22 cellular contexts compared by ENCODE assay signal in genomic region chr6:127191716-127192115, GRCh38.
DNase-seq lines count a peak whose midpoint lies in the region; ATAC-seq, FAIRE-seq and TF ChIP-seq lines count a peak whose summit lies in the region.
"Had no signal": no experiment of that assay in that cellular context is flagged by ENCODE, and none has a peak within 500 bp of the region (broad histone marks: within the 10 kb centered on the region; RNA-seq: fewer than 3 reads in every experiment).

No MANE protein-coding gene starts in this region.

- no peak for FAIRE-seq in endothelial cell of umbilical vein (lab: Jason Lieb, UNC)
- FAIRE-seq: GM18507, kidney had no signal

- intact Hi-C loops in endothelial cell of umbilical vein (cut with micrococcal nuclease) (loop anchor here (2.0 to 5.0 kb wide), 8 partner anchors 15 to 1194 kb away; partner anchors contain the start of genes CENPW and RNF146), ascending aorta (cut with DNase I) (no loop called here), PC-3 (cut with micrococcal nuclease) (loop anchor here (5.0 to 10.0 kb wide), 3 partner anchors 76 to 387 kb away; partner anchors contain the start of gene RNF146)

- TF ChIP-seq POLR2A in endothelial cell of umbilical vein (IDR thresholded peaks at IDR 0.05; ENCODE audit: low read depth, low read length): no peak

- H3F3A ChIP-seq in PC-3 (ENCODE audit: low read length, unreplicated experiment): no peaks in the 10 kb centered on the region

- BruUV-seq in endothelial cell of umbilical vein (replicated peaks; lab: Mats Ljungman, UMichigan) (no TSS peak), PC-3 (replicated peaks; lab: Mats Ljungman, UMichigan) (no TSS peak)

- no peaks in the 10 kb centered on the region for H3K79me2 ChIP-seq in endothelial cell of umbilical vein (ENCODE audit: control insufficient read depth, insufficient read depth, low read length)
- H3K79me2 ChIP-seq in PC-3 (ENCODE audit: low read length): no peaks in the 10 kb centered on the region

- H3K4me3 ChIP-seq in endothelial cell of umbilical vein (replicated peaks in 1 of 3; ENCODE audit: insufficient read depth in 1 of 3, low read depth in 1 of 3, low read length in 3 of 3): no peak overlapping the region
- no peak overlapping the region for H3K4me3 ChIP-seq in ascending aorta
- no peak overlapping the region for H3K4me3 ChIP-seq in PC-3 (ENCODE audit: low read length)
- H3K4me3 ChIP-seq: cardiac muscle cell, esophagus squamous epithelium, Peyer's patch, tibial artery had no signal

- H3K27ac ChIP-seq in endothelial cell of umbilical vein (ENCODE audit: insufficient read depth, low read depth, low read length) (no peak overlapping the region), ascending aorta (no peak overlapping the region), PC-3 (ENCODE audit: low read length) (no peak overlapping the region)
- H3K27ac ChIP-seq: cardiac muscle cell, Peyer's patch, tibial artery had no signal

- POLR2A ChIA-PET in endothelial cell of umbilical vein (lab: Charles Lee) (no interaction called here), PC-3 (lab: Charles Lee; ENCODE audit: unreplicated experiment) (no interaction called here)

- H3K4me2 ChIP-seq in endothelial cell of umbilical vein (ENCODE audit: insufficient read depth, low read length): no peak overlapping the region
- no peak overlapping the region for H3K4me2 ChIP-seq in PC-3 (ENCODE audit: low read length)

- H3K9me1 ChIP-seq in endothelial cell of umbilical vein (replicated peaks; ENCODE audit: control insufficient read depth, extremely low read depth, insufficient read depth, low read length): no peaks in the 10 kb centered on the region

- ATAC-seq in HG03457 (IDR thresholded peaks at IDR 0.05; ENCODE audit: unreplicated experiment) (no peak), GM21723 (IDR thresholded peaks at IDR 0.05; ENCODE audit: unreplicated experiment) (no peak), PC-3 (no peak)
- ATAC-seq: stimulated activated memory B cell treated with anti-CD40 and anti-IgM and Interleukin-4, amounts not matched to agents 10 μg/mL and 1 μg/mL and 100 μg/mL, for 72 hours had no signal

- TF ChIP-seq CTCF in endothelial cell of umbilical vein (IDR thresholded peaks at IDR 0.05; ENCODE audit: extremely low read depth in 1 of 2, insufficient read depth in 1 of 2, low read depth in 1 of 2, low read length in 2 of 2) (no peak), ascending aorta (IDR thresholded peaks at IDR 0.05) (no peak), PC-3 (conservative IDR thresholded peaks at IDR 0.05; ENCODE audit: low read depth, low read length) (no peak)

- peak; percentile 50 for DNase-seq in AG08395 (ENCODE audit: low spot score)
- peak; percentile 24 for DNase-seq in HT1080 (ENCODE audit: low read depth)
- DNase-seq in endothelial cell of umbilical vein (ENCODE audit: low read depth, low spot score): peak; percentile 24
- DNase-seq in myocyte (ENCODE audit: low read depth): peak; percentile 73
- no peak for DNase-seq in ascending aorta (ENCODE audit: low spot score in 2 of 2)
- no peak for DNase-seq in PC-3
- DNase-seq: activated naive CD8-positive, alpha-beta T cell treated with anti-CD3 and anti-CD28 coated beads, Interleukin-2, amount 10 ng/mL, durations not matched to agents 7 days and 5 days; DND-41; esophagus squamous epithelium; H9; hypothalamus; KG1; kidney; NCI-H1436; NCI-H2171; Peyer's patch; tibial artery had no signal

- H3K9me3 ChIP-seq in endothelial cell of umbilical vein (replicated peaks; ENCODE audit: control insufficient read depth, insufficient read depth, low read length): no peaks in the 10 kb centered on the region
- no peaks in the 10 kb centered on the region for H3K9me3 ChIP-seq in ascending aorta
- no peaks in the 10 kb centered on the region for H3K9me3 ChIP-seq in PC-3 (ENCODE audit: low read length)
- H3K9me3 ChIP-seq: esophagus squamous epithelium, Peyer's patch, tibial artery had no signal

- H3K36me3 ChIP-seq in endothelial cell of umbilical vein (ENCODE audit: control insufficient read depth in 2 of 2, extremely low read depth in 1 of 2, insufficient read depth in 2 of 2, low read length in 2 of 2) (no peaks in the 10 kb centered on the region), ascending aorta (no peaks in the 10 kb centered on the region), PC-3 (ENCODE audit: low read depth, low read length) (no peaks in the 10 kb centered on the region; the same call in 1 of the 2 replicates)
- H3K36me3 ChIP-seq: cardiac muscle cell, esophagus squamous epithelium, Peyer's patch, tibial artery had no signal

- H3K9ac ChIP-seq in endothelial cell of umbilical vein (replicated peaks; ENCODE audit: extremely low read depth, insufficient read depth, low read length) (no peak overlapping the region), PC-3 (ENCODE audit: low read length) (no peak overlapping the region)

- CTCF ChIA-PET in endothelial cell of umbilical vein (lab: Charles Lee) (interaction anchor here (1.1 to 6.8 kb wide), 12 partner anchors 10 to 1140 kb away, joined by 3 to 115 read pairs (median 18); partner anchors contain the start of genes RNF146 and RSPO3), PC-3 (lab: Charles Lee) (no interaction called here)

- no peaks in the 10 kb centered on the region for H3K9me2 ChIP-seq in PC-3 (replicated peaks; ENCODE audit: low read length)

- no peaks in the 10 kb centered on the region for H3K4me1 ChIP-seq in endothelial cell of umbilical vein (ENCODE audit: control insufficient read depth, extremely low read depth, insufficient read depth, low read length)
- no peaks in the 10 kb centered on the region for H3K4me1 ChIP-seq in ascending aorta
- no peaks in the 10 kb centered on the region for H3K4me1 ChIP-seq in PC-3 (ENCODE audit: insufficient read depth, low read length)
- H3K4me1 ChIP-seq: esophagus squamous epithelium, Peyer's patch had no signal

- dilution Hi-C loops in endothelial cell of umbilical vein (cut with MboI; ENCODE audit: extremely low pct_ligation_motif_present, low sequenced_read_pairs): no loop called here

- H4K20me1 ChIP-seq in endothelial cell of umbilical vein (replicated peaks; ENCODE audit: control insufficient read depth, extremely low read depth, insufficient read depth, low read length) (no peaks in the 10 kb centered on the region), PC-3 (ENCODE audit: low read length) (no peaks in the 10 kb centered on the region)

- H3K27me3 ChIP-seq in endothelial cell of umbilical vein (ENCODE audit: control insufficient read depth in 2 of 2, insufficient read depth in 2 of 2, low read length in 2 of 2): no peaks in the 10 kb centered on the region
- no peaks in the 10 kb centered on the region for H3K27me3 ChIP-seq in ascending aorta
- no peaks in the 10 kb centered on the region for H3K27me3 ChIP-seq in PC-3 (ENCODE audit: low read length)
- H3K27me3 ChIP-seq: cardiac muscle cell, esophagus squamous epithelium, Peyer's patch, tibial artery had no signal

- H2AFZ ChIP-seq in endothelial cell of umbilical vein (ENCODE audit: low read depth, low read length) (no peak overlapping the region), PC-3 (ENCODE audit: low read length) (no peak overlapping the region)

TF ChIP-seq in endothelial cell of umbilical vein, 7 proteins besides CTCF, POLR2A, EP300 and RAD21:
- no peak for TF ChIP-seq JUN (IDR thresholded peaks at IDR 0.05; ENCODE audit: borderline replicate concordance, insufficient read depth, insufficient read length, low read depth)
- no peak for TF ChIP-seq MAX (IDR thresholded peaks at IDR 0.05; ENCODE audit: insufficient read depth, insufficient read length)
- no peak for TF ChIP-seq EZH2 (IDR thresholded peaks at IDR 0.05; ENCODE audit: borderline replicate concordance, low read depth, low read length, severe bottlenecking)
- no peak for TF ChIP-seq GATA2 (IDR thresholded peaks at IDR 0.05; ENCODE audit: insufficient read depth, insufficient read length, low read depth, low read length)

Comparison
In these comparisons a context has a peak if more than half of its experiments do, and no peak if none do; other contexts are left out.
1. DNase-seq: peak in AG08395 (single experiment), HT1080 (single experiment), endothelial cell of umbilical vein (single experiment) and myocyte (single experiment); none in ascending aorta (0 of 2) and PC-3 (single experiment).